In the genomic region with DNA sequence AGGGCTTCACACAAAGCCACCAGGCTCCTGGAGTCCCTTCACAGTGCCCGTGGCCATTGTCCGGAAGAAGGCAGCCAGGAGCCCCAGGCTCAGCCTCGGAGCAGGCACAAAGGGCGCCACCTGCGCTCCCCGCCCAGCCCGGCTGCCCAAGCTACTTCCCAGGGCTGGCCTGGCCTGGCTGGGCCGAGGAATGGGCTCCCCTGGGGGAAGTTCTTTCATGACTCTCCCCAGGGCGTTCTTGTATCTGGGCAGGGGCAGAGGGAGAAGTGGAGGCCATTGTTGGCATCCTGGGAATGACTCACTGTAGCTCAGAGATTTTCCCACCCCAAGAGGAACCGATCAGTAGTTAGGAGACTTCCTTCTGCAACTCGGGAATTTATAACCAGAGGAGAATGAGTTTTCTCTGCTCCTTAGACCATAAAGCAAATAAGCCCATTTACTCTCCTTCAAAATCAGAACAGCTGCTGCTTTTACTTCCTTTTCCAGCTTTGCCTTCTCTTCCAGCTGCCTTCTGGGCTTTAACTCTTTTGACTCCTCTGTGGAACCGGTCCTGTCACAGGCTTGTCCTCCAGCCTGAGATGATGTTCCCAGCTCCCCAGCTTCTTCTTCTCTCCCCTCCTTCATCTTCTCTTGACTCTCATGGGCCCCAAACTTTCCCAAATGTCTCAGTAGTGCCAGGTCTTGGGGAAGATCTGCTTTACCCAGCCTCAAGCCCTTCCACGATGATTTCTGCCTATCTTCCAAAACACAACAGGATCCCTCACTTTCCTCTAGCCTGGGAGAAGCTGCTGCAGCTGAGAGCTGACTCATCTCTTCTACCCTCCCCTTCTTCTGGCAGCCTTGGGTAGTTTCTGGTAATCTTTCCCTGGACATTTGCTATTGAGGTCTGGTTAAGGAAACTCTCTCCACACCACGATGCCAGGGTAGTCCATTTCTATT, we compare ENCODE assay signal across 9 cellular contexts.
A peak's percentile ranks its signal among the peaks of the same experiment; 100 is the strongest.
DNase-seq lines count a peak whose midpoint lies in the region; FAIRE-seq and TF ChIP-seq lines count a peak whose summit lies in the region.
"Had no signal": no experiment of that assay in that cellular context is flagged by ENCODE, and none has a peak within 500 bp of the region (broad histone marks: within the 10 kb centered on the region; RNA-seq: fewer than 3 reads in every experiment).

No MANE protein-coding gene starts in this region.

- CTCF ChIA-PET in RWPE1 (lab: Yijun Ruan, JAX) (interaction anchor here (1.0 kb wide), 1 partner anchor 8 kb away, joined by 3 read pairs; no protein-coding TSS in a partner anchor), GM10248 (lab: Yijun Ruan, JAX) (interaction anchor here (1.2 to 3.5 kb wide), 3 partner anchors 7 to 215 kb away, joined by 3 to 22 read pairs (median 12); a partner anchor contains a TSS)

- H3K36me3 ChIP-seq in stomach smooth muscle (ENCODE audit: control insufficient read depth in 2 of 2, insufficient read depth in 2 of 2, low read length in 2 of 2) (peaks cover 12 to 37% of the 10 kb centered on the region in 2 donors), HAP-1 (replicated peaks) (no peaks in the 10 kb centered on the region)

- no peaks in the 10 kb centered on the region for H3K27me3 ChIP-seq in layer of hippocampus (ENCODE audit: control insufficient read depth, insufficient read depth, low read length)
- H3K27me3 ChIP-seq in stomach smooth muscle (ENCODE audit: control insufficient read depth in 1 of 2, insufficient read depth in 2 of 2, low read length in 2 of 2), result no peaks in the 10 kb centered on the region
- H3K27me3 ChIP-seq in HAP-1 (ENCODE audit: low read depth), result no peaks in the 10 kb centered on the region

- DNase-seq in H54 (ENCODE audit: insufficient read length, low spot score), result peak; percentile 35
- no peak for DNase-seq in HAP-1 (ENCODE audit: low spot score in 2 of 2)
- no peak for DNase-seq in RWPE1 (ENCODE audit: low spot score)
- DNase-seq in activated CD4-positive, alpha-beta T cell treated with anti-CD3 and anti-CD28 coated beads, Interleukin-2, amount 50 U/mL, for 1 hour, result no peak
- no peak for DNase-seq in GM10248 (ENCODE audit: extremely low spot score)

- no peak for TF ChIP-seq POLR2A in H54 (IDR thresholded peaks at IDR 0.05; ENCODE audit: low read depth, low read length)

- no peak for FAIRE-seq in H54 (lab: Jason Lieb, UNC)

- H3K9me3 ChIP-seq in stomach smooth muscle (ENCODE audit: control insufficient read depth in 2 of 2, low read length in 2 of 2) (no peaks in the 10 kb centered on the region), HAP-1 (no peaks in the 10 kb centered on the region)

- H3K9ac ChIP-seq in stomach smooth muscle (ENCODE audit: low read length in 2 of 2), result peak overlapping the region; percentile 40 to 55

- H3K4me3 ChIP-seq in stomach smooth muscle (ENCODE audit: low read length in 2 of 2) (peak overlapping the region; percentile 22 to 35), HAP-1 (no peak overlapping the region)
- H3K4me3 ChIP-seq: PC-9 had no signal

- TF ChIP-seq CTCF in RWPE1 (conservative IDR thresholded peaks at IDR 0.05; ENCODE audit: low read depth), result no peak
- TF ChIP-seq CTCF in GM10248 (IDR thresholded peaks at IDR 0.05; ENCODE audit: control extremely low read depth, extremely low read depth, low read depth, missing control alignments), result no peak

- in situ Hi-C loops in HAP-1 (cut with MboI; ENCODE audit: low sequenced_read_pairs), result no loop called here

- POLR2A ChIA-PET in RWPE1 (lab: Yijun Ruan, JAX; ENCODE audit: low non-redundant PET) (no interaction called here), GM10248 (lab: Yijun Ruan, JAX) (no interaction called here)

- peak overlapping the region; percentile 84 for H3K27ac ChIP-seq in cingulate gyrus (ENCODE audit: low read depth, low read length)
- H3K27ac ChIP-seq in layer of hippocampus (ENCODE audit: low read depth, low read length), result peak overlapping the region; percentile 57
- H3K27ac ChIP-seq in stomach smooth muscle (ENCODE audit: low read length), result peak overlapping the region; percentile 84
- H3K27ac ChIP-seq in RWPE1, result no peak overlapping the region
- H3K27ac ChIP-seq: PC-9 had no signal

- peaks cover 36% of the 10 kb centered on the region for H3K4me1 ChIP-seq in stomach smooth muscle (ENCODE audit: control insufficient read depth, insufficient read depth, low read length)
- H3K4me1 ChIP-seq in HAP-1, result no peaks in the 10 kb centered on the region
